Comparison of ENCODE assay signal across 8 cellular contexts in genomic region chrX:39759526-39760224, GRCh38.
DNase-seq lines count a peak whose midpoint lies in the region; ATAC-seq and TF ChIP-seq lines count a peak whose summit lies in the region.

No MANE protein-coding gene starts in this region.

- no peaks in the 10 kb centered on the region for H3K9me3 ChIP-seq in upper lobe of left lung

- H3K9me3 Mint-ChIP-seq in activated naive CD8-positive, alpha-beta T cell treated with anti-CD3 and anti-CD28 coated beads, Interleukin-2, amount 50 U/mL, for 24 hours = no peaks in the 10 kb centered on the region

- 45 to 55% methylated on average over 8 to 15 of the region's 15 CpGs for WGBS in upper lobe of left lung, 2 donors

- H3K4me3 ChIP-seq in upper lobe of left lung = no peak overlapping the region

- DNase-seq in NCI-H345 (lab: John Stamatoyannopoulos, UW) = peak; percentile 20
- DNase-seq in NCI-H345 treated with DMSO at 0.1 percent for 48 hours (lab: John Stamatoyannopoulos, UW; ENCODE audit: unreplicated experiment) = no peak
- peak; percentile 85 for DNase-seq in brain pericyte (ENCODE audit: low read depth, low spot score)
- DNase-seq in left lobe of liver (ENCODE audit: low spot score) = no peak
- DNase-seq in upper lobe of left lung = no peak
- no peak for DNase-seq in activated naive CD8-positive, alpha-beta T cell treated with anti-CD3 and anti-CD28 coated beads, Interleukin-2, amount 50 U/mL, for 24 hours
- DNase-seq in stimulated activated naive CD4-positive, alpha-beta T cell (lab: John Stamatoyannopoulos, UW) = no peak
- no peak for DNase-seq in NCI-H1930 (lab: John Stamatoyannopoulos, UW)

- ATAC-seq in left lobe of liver (peak; percentile 41), upper lobe of left lung (ENCODE audit: low FRiP score in 2 of 2) (peak; percentile 5 to 24)
- no peak for ATAC-seq in activated naive CD8-positive, alpha-beta T cell treated with anti-CD3 and anti-CD28 coated beads, Interleukin-2, amount 50 U/mL, for 24 hours

- H3K4me1 Mint-ChIP-seq in activated naive CD8-positive, alpha-beta T cell treated with anti-CD3 and anti-CD28 coated beads, Interleukin-2, amount 50 U/mL, for 24 hours = peaks cover 28% of the 10 kb centered on the region

- H3K36me3 ChIP-seq in upper lobe of left lung = no peaks in the 10 kb centered on the region

- peaks cover 2 to 4% (median 4%) of the 10 kb centered on the region in 4 donors for H3K4me1 ChIP-seq in upper lobe of left lung

- TF ChIP-seq POLR2A in upper lobe of left lung (IDR thresholded peaks at IDR 0.05) = no peak

- TF ChIP-seq CTCF in upper lobe of left lung (IDR thresholded peaks at IDR 0.05) = no peak

- H3K27me3 ChIP-seq in upper lobe of left lung = no peaks in the 10 kb centered on the region

- no peaks in the 10 kb centered on the region for H3K36me3 Mint-ChIP-seq in activated naive CD8-positive, alpha-beta T cell treated with anti-CD3 and anti-CD28 coated beads, Interleukin-2, amount 50 U/mL, for 24 hours (ENCODE audit: low read depth)

- no peaks in the 10 kb centered on the region for H3K27me3 Mint-ChIP-seq in activated naive CD8-positive, alpha-beta T cell treated with anti-CD3 and anti-CD28 coated beads, Interleukin-2, amount 50 U/mL, for 24 hours

- H3K27ac Mint-ChIP-seq in activated naive CD8-positive, alpha-beta T cell treated with anti-CD3 and anti-CD28 coated beads, Interleukin-2, amount 50 U/mL, for 24 hours = no peak overlapping the region

- H3K27ac ChIP-seq in upper lobe of left lung = peak overlapping the region in 3 of 4 donors; percentile 5 to 36 (median 30)

- no peak overlapping the region for H3K4me3 Mint-ChIP-seq in activated naive CD8-positive, alpha-beta T cell treated with anti-CD3 and anti-CD28 coated beads, Interleukin-2, amount 50 U/mL, for 24 hours

- TF ChIP-seq EP300 in upper lobe of left lung (IDR thresholded peaks at IDR 0.05) = no peak

Comparison
In these comparisons a context has a peak if more than half of its experiments do, and no peak if none do; other contexts are left out.
1. DNase-seq: peak in NCI-H345 (single experiment) and brain pericyte (single experiment); none in NCI-H345 treated with DMSO at 0.1 percent for 48 hours (single experiment), left lobe of liver (single experiment), upper lobe of left lung (0 of 2), activated naive CD8-positive, alpha-beta T cell treated with anti-CD3 and anti-CD28 coated beads, Interleukin-2, amount 50 U/mL, for 24 hours (single experiment), stimulated activated naive CD4-positive, alpha-beta T cell (0 of 6) and NCI-H1930 (0 of 2).